Comparison of ENCODE assay signal across 10 cellular contexts in the genomic region with DNA sequence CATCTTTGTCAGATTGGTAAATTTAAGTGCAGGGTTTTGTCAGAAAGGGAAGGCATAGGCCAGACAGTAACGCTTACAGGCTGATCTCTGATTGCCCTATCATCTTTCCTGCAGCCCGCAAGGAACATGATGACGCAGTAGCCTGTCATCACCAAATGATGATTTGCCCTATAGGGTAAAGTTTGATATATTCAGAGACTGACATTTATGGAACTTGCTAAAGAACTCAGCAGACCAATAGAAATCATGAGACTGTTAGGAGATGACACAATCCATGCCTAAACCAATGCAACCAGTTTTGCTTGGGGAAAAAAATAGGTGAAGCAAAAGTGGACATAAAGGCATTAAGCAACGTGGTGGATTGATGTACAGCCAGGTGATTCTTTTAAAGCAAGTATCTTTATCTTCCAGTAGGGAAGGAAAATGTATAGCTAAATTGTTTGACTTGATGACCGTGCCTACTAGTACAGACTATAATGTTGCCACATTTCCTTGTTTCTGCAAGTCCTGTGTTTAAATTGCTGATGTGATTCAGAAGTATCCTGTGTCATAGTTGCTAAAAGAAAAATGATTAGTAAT. TPM values are rescaled to one million over a fixed set of nuclear protein-coding genes. Genes with fewer than 3 reads are reported as not detected.
DNase-seq lines count a peak whose midpoint lies in the region; ATAC-seq and TF ChIP-seq lines count a peak whose summit lies in the region.
"Had no signal": no experiment of that assay in that cellular context is flagged by ENCODE, and none has a peak within 500 bp of the region (broad histone marks: within the 10 kb centered on the region; RNA-seq: fewer than 3 reads in every experiment).

No MANE protein-coding gene starts in this region.

- peaks cover 37% of the 10 kb centered on the region for H3K36me3 Mint-ChIP-seq in CD4-positive, alpha-beta T cell (ENCODE audit: low read depth)
- H3K36me3 Mint-ChIP-seq in activated naive CD8-positive, alpha-beta T cell treated with anti-CD3 and anti-CD28 coated beads for 36 hours: peaks cover 53% of the 10 kb centered on the region

- H3K27ac ChIP-seq in CD4-positive, alpha-beta T cell (ENCODE audit: low read depth, low read length): no peak overlapping the region
- H3K27ac ChIP-seq in HUES6 (ENCODE audit: low read depth, low read length): no peak overlapping the region
- H3K27ac ChIP-seq in lower lobe of right lung: peak overlapping the region; percentile 76

- no peak for ATAC-seq in CD4-positive, alpha-beta T cell (ENCODE audit: poor library complexity)
- peak; percentile 15 to 18 for ATAC-seq in lower lobe of right lung
- ATAC-seq in GM21381 (IDR thresholded peaks at IDR 0.05; ENCODE audit: unreplicated experiment): no peak
- ATAC-seq: left lobe of liver had no signal

- no peaks in the 10 kb centered on the region for H3K9me3 ChIP-seq in CD4-positive, alpha-beta T cell (ENCODE audit: control insufficient read depth, low read length)
- H3K9me3 ChIP-seq in HUES6 (ENCODE audit: control insufficient read depth, insufficient read depth, low read depth, low read length) (no peaks in the 10 kb centered on the region), lower lobe of right lung (no peaks in the 10 kb centered on the region)

- DNase-seq in CD4-positive, alpha-beta T cell: no peak
- no peak for DNase-seq in activated naive CD8-positive, alpha-beta T cell treated with anti-CD3 and anti-CD28 coated beads for 36 hours
- DNase-seq in lower lobe of right lung: no peak
- no peak for DNase-seq in NCI-H226
- DNase-seq in cerebellum (ENCODE audit: low spot score): no peak
- no peak for DNase-seq in amygdala (lab: John Stamatoyannopoulos, UW)
- DNase-seq: NCI-H510A treated with DMSO at 0.1 percent for 48 hours had no signal

- no peak for TF ChIP-seq CTCF in CD4-positive, alpha-beta T cell (IDR thresholded peaks at IDR 0.05)
- TF ChIP-seq CTCF in lower lobe of right lung (IDR thresholded peaks at IDR 0.05): no peak

- H3K36me3 ChIP-seq in HUES6 (ENCODE audit: control insufficient read depth, insufficient read depth, low read length) (peaks cover 15% of the 10 kb centered on the region), lower lobe of right lung (no peaks in the 10 kb centered on the region)

- POLR2A ChIA-PET in CD4-positive, alpha-beta T cell (lab: Charles Lee): no interaction called here

- H3K4me3 ChIP-seq in HUES6 (ENCODE audit: low read depth, low read length) (peak overlapping the region; percentile 74), lower lobe of right lung (peak overlapping the region; percentile 76)

- intact Hi-C loops in CD4-positive, alpha-beta T cell (cut with DNase I, micrococcal nuclease): loop anchor here in 1 of 2 experiments (2.0 to 10.0 kb wide), 12 partner anchors 77 to 1667 kb away; partner anchors contain the start of genes ASF1A, FAM184A, MAN1A1 and NT5DC1
- intact Hi-C loops in lower lobe of right lung (cut with DNase I): no loop called here

- peaks cover 82% of the 10 kb centered on the region for H3K4me1 Mint-ChIP-seq in CD4-positive, alpha-beta T cell (ENCODE audit: low read depth)
- peaks cover 59% of the 10 kb centered on the region for H3K4me1 Mint-ChIP-seq in activated naive CD8-positive, alpha-beta T cell treated with anti-CD3 and anti-CD28 coated beads for 36 hours

- peak overlapping the region; percentile 86 for H3K4me3 Mint-ChIP-seq in CD4-positive, alpha-beta T cell
- H3K4me3 Mint-ChIP-seq in activated naive CD8-positive, alpha-beta T cell treated with anti-CD3 and anti-CD28 coated beads for 36 hours: peak overlapping the region; percentile 75

- H3K27me3 Mint-ChIP-seq in CD4-positive, alpha-beta T cell: no peaks in the 10 kb centered on the region
- H3K27me3 Mint-ChIP-seq in activated naive CD8-positive, alpha-beta T cell treated with anti-CD3 and anti-CD28 coated beads for 36 hours: no peaks in the 10 kb centered on the region

- H3K4me1 ChIP-seq in HUES6 (ENCODE audit: control insufficient read depth, insufficient read depth, low read length): peaks cover 13% of the 10 kb centered on the region; the same call in 1 of the 2 replicates
- peaks cover 70% of the 10 kb centered on the region for H3K4me1 ChIP-seq in lower lobe of right lung

- no peak overlapping the region for H3K9ac ChIP-seq in HUES6 (ENCODE audit: low read length)

- H3K27ac Mint-ChIP-seq in CD4-positive, alpha-beta T cell: peak overlapping the region; percentile 72
- H3K27ac Mint-ChIP-seq in activated naive CD8-positive, alpha-beta T cell treated with anti-CD3 and anti-CD28 coated beads for 36 hours: peak overlapping the region; percentile 13

- no peaks in the 10 kb centered on the region for H3K9me3 Mint-ChIP-seq in CD4-positive, alpha-beta T cell
- H3K9me3 Mint-ChIP-seq in activated naive CD8-positive, alpha-beta T cell treated with anti-CD3 and anti-CD28 coated beads for 36 hours: peaks cover 13% of the 10 kb centered on the region

- CTCF ChIA-PET in CD4-positive, alpha-beta T cell (lab: Charles Lee): no interaction called here

- no peaks in the 10 kb centered on the region for H3K27me3 ChIP-seq in CD4-positive, alpha-beta T cell (ENCODE audit: control insufficient read depth, insufficient read depth, low read length)
- H3K27me3 ChIP-seq in HUES6 (ENCODE audit: control insufficient read depth, insufficient read depth, low read length) (no peaks in the 10 kb centered on the region), lower lobe of right lung (ENCODE audit: low read depth) (no peaks in the 10 kb centered on the region)

RNA-seq across cellular contexts. Expression of gene NUS1, which starts 2.4 kb away (rescaled TPM):
- 10 to 100 TPM; 16.2 to 16.6 TPM for total RNA-seq in CD4-positive, alpha-beta T cell
- total RNA-seq in activated naive CD8-positive, alpha-beta T cell treated with anti-CD3 and anti-CD28 coated beads for 36 hours: 10 to 100 TPM; 63.7 to 64.1 TPM
- 36.5 TPM for total RNA-seq in lower lobe of right lung
- 28.5 TPM for total RNA-seq in cerebellum

Comparison
In these comparisons a context has a peak if more than half of its experiments do, and no peak if none do; other contexts are left out.
1. ATAC-seq: peak in lower lobe of right lung (2 of 2); none in CD4-positive, alpha-beta T cell (single experiment) and GM21381 (single experiment).